In the genomic region with DNA sequence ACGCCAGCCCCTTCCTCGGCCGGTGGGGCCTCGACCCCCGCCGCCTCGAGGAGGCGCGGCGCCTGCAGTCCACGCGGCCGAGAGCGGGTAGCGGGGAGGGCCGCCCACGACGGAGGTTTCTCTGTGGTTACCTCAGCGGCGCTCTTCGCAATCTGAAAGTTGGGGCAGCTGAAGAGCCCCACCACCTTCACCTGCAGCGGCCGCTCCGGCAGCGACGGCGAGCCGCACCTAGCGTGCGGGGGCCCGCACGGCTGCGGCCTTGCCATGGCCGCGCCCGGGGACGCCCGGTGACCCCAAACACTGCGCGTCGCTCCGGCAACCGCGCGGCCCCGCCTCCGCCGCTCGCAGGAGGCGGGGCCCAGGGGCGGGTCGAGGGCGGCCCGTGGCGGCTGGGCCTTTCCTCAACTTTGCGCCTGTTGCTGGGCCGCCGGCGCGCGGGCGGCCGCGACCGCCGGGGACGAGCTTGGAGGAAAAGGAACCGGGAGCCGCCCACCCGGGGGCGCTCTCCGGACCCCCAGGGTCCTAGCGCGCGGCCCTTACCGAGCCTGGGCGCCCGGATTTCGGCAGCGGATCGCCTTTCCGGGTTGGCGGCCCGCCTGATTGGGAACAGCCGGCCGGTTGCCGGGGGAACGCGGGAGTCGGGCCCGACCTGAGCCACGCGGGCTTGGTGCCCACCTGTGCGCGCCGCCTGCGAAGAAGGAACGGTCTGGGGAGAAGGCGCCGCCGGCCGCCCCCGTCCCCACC, we compare ENCODE assay signal across 8 cellular contexts. TPM values are rescaled to one million over a fixed set of nuclear protein-coding genes. Genes with fewer than 3 reads are reported as not detected.
DNase-seq lines count a peak whose midpoint lies in the region; ATAC-seq and TF ChIP-seq lines count a peak whose summit lies in the region.

A gene (minus strand): TSS at position 304 of the 744 bp plus-strand sequence. CDS start 38 bp downstream, at position 266.
A gene with protein sequence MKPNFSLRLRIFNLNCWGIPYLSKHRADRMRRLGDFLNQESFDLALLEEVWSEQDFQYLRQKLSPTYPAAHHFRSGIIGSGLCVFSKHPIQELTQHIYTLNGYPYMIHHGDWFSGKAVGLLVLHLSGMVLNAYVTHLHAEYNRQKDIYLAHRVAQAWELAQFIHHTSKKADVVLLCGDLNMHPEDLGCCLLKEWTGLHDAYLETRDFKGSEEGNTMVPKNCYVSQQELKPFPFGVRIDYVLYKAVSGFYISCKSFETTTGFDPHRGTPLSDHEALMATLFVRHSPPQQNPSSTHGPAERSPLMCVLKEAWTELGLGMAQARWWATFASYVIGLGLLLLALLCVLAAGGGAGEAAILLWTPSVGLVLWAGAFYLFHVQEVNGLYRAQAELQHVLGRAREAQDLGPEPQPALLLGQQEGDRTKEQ (plus strand): TSS at position 400 of the 744 bp plus-strand sequence. CDS start 398 bp downstream, outside the sequence.

- TF ChIP-seq CTCF in epithelial cell of esophagus (IDR thresholded peaks at IDR 0.05; ENCODE audit: insufficient read depth, low read depth, low read length, missing control alignments), result no peak

- ATAC-seq in GM19452 (IDR thresholded peaks at IDR 0.05; ENCODE audit: unreplicated experiment), result peak; percentile 88
- peak; percentile 83 for ATAC-seq in HG03571 (IDR thresholded peaks at IDR 0.05; ENCODE audit: unreplicated experiment)

- peak; percentile 30 for DNase-seq in COR-L47 (lab: John Stamatoyannopoulos, UW)
- DNase-seq in NOMO-1 treated with dmso at 0.1 percent for 144 hours (lab: John Stamatoyannopoulos, UW; ENCODE audit: unreplicated experiment), result peak; percentile 84
- peak; percentile 65 for DNase-seq in activated T-cell treated with anti-CD3 and anti-CD28 coated beads for 1 hour (ENCODE audit: low read depth)
- peak; percentile 83 for DNase-seq in epithelial cell of esophagus (ENCODE audit: low read depth)
- peak; percentile 90 for DNase-seq in mucosa of gallbladder (ENCODE audit: low spot score)
- peak; percentile 69 for DNase-seq in stimulated activated CD8-positive, alpha-beta memory T cell treated with anti-CD3 and anti-CD28 coated beads, Interleukin-4, amount 100 ng/mL, for 24 hours (ENCODE audit: low read depth)

- H3K4me3 ChIP-seq in epithelial cell of esophagus (ENCODE audit: low read length), result peak within 1 kb of the TSS; percentile 78

RNA-seq across cellular contexts. Expression of the first gene that starts in this region (rescaled TPM):
- total RNA-seq in mucosa of gallbladder, result 2.6 TPM

RNA-seq across cellular contexts. Expression of the second gene that starts in this region (rescaled TPM):
- total RNA-seq in mucosa of gallbladder, result 23.2 TPM

Comparison
In these comparisons a context has a peak if more than half of its experiments do, and no peak if none do; other contexts are left out.
1. Peak in every context shown above with its lines: DNase-seq, ATAC-seq and H3K4me3 ChIP-seq.
2. DNase-seq: peak in every context shown above with its lines; median percentile 90 in mucosa of gallbladder; 84 in NOMO-1 treated with dmso at 0.1 percent for 144 hours; 83 in epithelial cell of esophagus; 69 in stimulated activated CD8-positive, alpha-beta memory T cell treated with anti-CD3 and anti-CD28 coated beads, Interleukin-4, amount 100 ng/mL, for 24 hours; 65 in activated T-cell treated with anti-CD3 and anti-CD28 coated beads for 1 hour; 30 in COR-L47.